ENCODE assay signal across 3 cellular contexts in genomic region chr1:21362096-21362495, GRCh38.
TF ChIP-seq lines count a peak whose summit lies in the region.

No MANE protein-coding gene starts in this region.

TF ChIP-seq in SK-N-SH, 30 proteins besides CTCF, POLR2A, EP300 and RAD21 (continued from another document):
- TF ChIP-seq SIN3A (IDR thresholded peaks at IDR 0.05; ENCODE audit: borderline replicate concordance, low read depth, low read length) (no peak), NFIC (IDR thresholded peaks at IDR 0.05; ENCODE audit: borderline replicate concordance) (no peak), GABPA (IDR thresholded peaks at IDR 0.05; ENCODE audit: low read depth) (no peak), USF1 (IDR thresholded peaks at IDR 0.05; ENCODE audit: borderline replicate concordance, low read depth) (no peak), MEF2A (IDR thresholded peaks at IDR 0.05; ENCODE audit: borderline replicate concordance, low read depth) (no peak), IRF3 (IDR thresholded peaks at IDR 0.05; ENCODE audit: low read depth, low read length) (no peak), RCOR1 (IDR thresholded peaks at IDR 0.05; ENCODE audit: low read length) (no peak), ZBTB33 (IDR thresholded peaks at IDR 0.05; ENCODE audit: borderline replicate concordance, low read depth) (no peak), MAX (IDR thresholded peaks at IDR 0.05; ENCODE audit: low read depth) (no peak), POLR2AphosphoS5 (IDR thresholded peaks at IDR 0.05; ENCODE audit: low read depth, low read length) (no peak)

TF ChIP-seq in SK-N-SH treated with all-trans-retinoic acid at 6 μM for 48 hours, 23 proteins besides CTCF, POLR2A, EP300 and RAD21 (continued from another document):
- TF ChIP-seq PATZ1 (CRISPR knock-in tag; IDR thresholded peaks at IDR 0.05; ENCODE audit: borderline replicate concordance): no peak
- no peak for TF ChIP-seq ESRRG (CRISPR knock-in tag; IDR thresholded peaks at IDR 0.05)
- TF ChIP-seq ZNF70 (CRISPR knock-in tag; IDR thresholded peaks at IDR 0.05): no peak
- no peak for TF ChIP-seq CSRNP3 (CRISPR knock-in tag; IDR thresholded peaks at IDR 0.05)
- TF ChIP-seq ZNF565 (CRISPR knock-in tag; conservative IDR thresholded peaks at IDR 0.05; ENCODE audit: low read depth): no peak
- TF ChIP-seq CSDC2 (CRISPR knock-in tag; IDR thresholded peaks at IDR 0.05): no peak
- no peak for TF ChIP-seq ZFP30 (CRISPR knock-in tag; IDR thresholded peaks at IDR 0.05)
- no peak for TF ChIP-seq ZC3H10 (CRISPR knock-in tag; IDR thresholded peaks at IDR 0.05)
- no peak for TF ChIP-seq TSHZ2 (CRISPR knock-in tag; IDR thresholded peaks at IDR 0.05)
- no peak for TF ChIP-seq ARNTL (CRISPR knock-in tag; IDR thresholded peaks at IDR 0.05; ENCODE audit: borderline replicate concordance, low read depth)
- TF ChIP-seq PPARA (CRISPR knock-in tag; IDR thresholded peaks at IDR 0.05; ENCODE audit: borderline replicate concordance): no peak
- no peak for TF ChIP-seq SNAI2 (CRISPR knock-in tag; IDR thresholded peaks at IDR 0.05)
- no peak for TF ChIP-seq GLIS3 (CRISPR knock-in tag; IDR thresholded peaks at IDR 0.05)
- TF ChIP-seq TOX (CRISPR knock-in tag; IDR thresholded peaks at IDR 0.05; ENCODE audit: borderline replicate concordance): no peak
- TF ChIP-seq CREB5 (CRISPR knock-in tag; IDR thresholded peaks at IDR 0.05; ENCODE audit: low read depth): no peak
- TF ChIP-seq POU6F1 (CRISPR knock-in tag; IDR thresholded peaks at IDR 0.05; ENCODE audit: borderline replicate concordance, low read depth): no peak

TF ChIP-seq in WTC11, 78 proteins besides CTCF, POLR2A, EP300 and RAD21 (continued from another document):
- TF ChIP-seq PREB (CRISPR knock-in tag; IDR thresholded peaks at IDR 0.05; ENCODE audit: borderline replicate concordance) (no peak), SMAD3 (CRISPR knock-in tag; IDR thresholded peaks at IDR 0.05; ENCODE audit: borderline replicate concordance) (no peak), SOX15 (CRISPR knock-in tag; IDR thresholded peaks at IDR 0.05) (no peak), ZNF263 (CRISPR knock-in tag; IDR thresholded peaks at IDR 0.05; ENCODE audit: low read depth) (no peak), TP53 (CRISPR knock-in tag; IDR thresholded peaks at IDR 0.05) (no peak), ATF2 (CRISPR knock-in tag; IDR thresholded peaks at IDR 0.05; ENCODE audit: borderline replicate concordance, low read depth) (no peak), ATF6 (CRISPR knock-in tag; IDR thresholded peaks at IDR 0.05) (no peak), AFF4 (CRISPR knock-in tag; IDR thresholded peaks at IDR 0.05; ENCODE audit: borderline replicate concordance) (no peak), NR1H2 (CRISPR knock-in tag; IDR thresholded peaks at IDR 0.05) (no peak)
